Comparison of ENCODE assay signal across 32 cellular contexts in genomic region chr14:85443001-85443400, GRCh38.
A peak's percentile ranks its signal among the peaks of the same experiment; 100 is the strongest.
DNase-seq lines count a peak whose midpoint lies in the region; ATAC-seq, FAIRE-seq and TF ChIP-seq lines count a peak whose summit lies in the region.
"Had no signal": no experiment of that assay in that cellular context is flagged by ENCODE, and none has a peak within 500 bp of the region (broad histone marks: within the 10 kb centered on the region; RNA-seq: fewer than 3 reads in every experiment).

No MANE protein-coding gene starts in this region.

- no peak overlapping the region for H3K27ac Mint-ChIP-seq in MCF 10A (ENCODE audit: low read depth, unreplicated experiment)
- H3K27ac Mint-ChIP-seq: activated CD4-positive, alpha-beta memory T cell treated with anti-CD3 and anti-CD28 coated beads for 36 hours; activated naive CD4-positive, alpha-beta T cell treated with anti-CD3 and anti-CD28 coated beads, Interleukin-2, amount 10 ng/mL, durations not matched to agents 7 days and 5 days; activated T-helper 1 cell treated with anti-CD3 and anti-CD28 coated beads, Interleukin-12 subunit alpha, Interleukin-12 subunit beta, Interleukin-2, Interleukin-4 antibody, amounts not matched to agents 30 ng/mL and 10 ng/mL and 1 ng/mL, durations not matched to agents 14 hours and 24 hours and 36 hours; CD4-positive, CD25-positive, alpha-beta regulatory T cell; mesothelial cell of epicardium had no signal

- intact Hi-C loops in MCF 10A (cut with micrococcal nuclease), result no loop called here
- intact Hi-C loops in breast epithelium (cut with DNase I; ENCODE audit: low total_unique reads), result no loop called here
- intact Hi-C loops in HepG2 (cut with micrococcal nuclease; ENCODE audit: unreplicated experiment), result no loop called here

- in situ Hi-C loops in HepG2 (cut with HindIII; ENCODE audit: extremely low pct_ligation_motif_present, low pct_unique_long_range_greater_than_20kb), result no loop called here

- H3K27me3 ChIP-seq in breast epithelium, result no peaks in the 10 kb centered on the region
- no peaks in the 10 kb centered on the region for H3K27me3 ChIP-seq in adipocyte (replicated peaks; ENCODE audit: control insufficient read depth, insufficient read depth, low read length)
- no peaks in the 10 kb centered on the region for H3K27me3 ChIP-seq in HepG2 (ENCODE audit: control insufficient read depth in 1 of 2, insufficient read depth in 2 of 2, low read length in 2 of 2)
- H3K27me3 ChIP-seq: body of pancreas, right atrium auricular region, upper lobe of right lung had no signal

- H3K4me3 Mint-ChIP-seq in MCF 10A (ENCODE audit: unreplicated experiment), result no peak overlapping the region
- H3K4me3 Mint-ChIP-seq: activated CD4-positive, alpha-beta memory T cell treated with anti-CD3 and anti-CD28 coated beads for 36 hours; activated naive CD4-positive, alpha-beta T cell treated with anti-CD3 and anti-CD28 coated beads, Interleukin-2, amount 10 ng/mL, durations not matched to agents 7 days and 5 days; activated T-helper 1 cell treated with anti-CD3 and anti-CD28 coated beads, Interleukin-12 subunit alpha, Interleukin-12 subunit beta, Interleukin-2, Interleukin-4 antibody, amounts not matched to agents 30 ng/mL and 10 ng/mL and 1 ng/mL, durations not matched to agents 14 hours and 24 hours and 36 hours; CD4-positive, CD25-positive, alpha-beta regulatory T cell; mesothelial cell of epicardium had no signal

- ATAC-seq in HG02970 (IDR thresholded peaks at IDR 0.05; ENCODE audit: low FRiP score, unreplicated experiment) (no peak), HepG2 (no peak)
- ATAC-seq: body of pancreas, Right ventricle myocardium inferior, upper lobe of right lung had no signal

- WGBS in HepG2 (ENCODE audit: low lambda C conversion rate), result 39% methylated on average over 1 of the region's 1 CpG

- BruUV-seq in MCF 10A (replicated peaks; lab: Mats Ljungman, UMichigan), result no TSS peak
- BruUV-seq in HepG2 (replicated peaks; lab: Mats Ljungman, UMichigan), result no TSS peak

- POLR2A ChIA-PET in MCF 10A (lab: Yijun Ruan, JAX), result interaction anchor here (1.1 kb wide), 1 partner anchor 12 kb away, joined by 4 read pairs; no protein-coding TSS in a partner anchor
- POLR2A ChIA-PET in HepG2 (lab: Yijun Ruan, JAX), result no interaction called here

- H3K4me1 ChIP-seq in breast epithelium (no peaks in the 10 kb centered on the region), adipocyte (ENCODE audit: control insufficient read depth, insufficient read depth, low read length) (peaks cover 22% of the 10 kb centered on the region), HepG2 (ENCODE audit: insufficient read depth, low read length) (no peaks in the 10 kb centered on the region)
- H3K4me1 ChIP-seq: upper lobe of right lung had no signal

- no peaks in the 10 kb centered on the region for H3K27me3 Mint-ChIP-seq in MCF 10A (ENCODE audit: insufficient read depth, unreplicated experiment)
- H3K27me3 Mint-ChIP-seq: activated CD4-positive, alpha-beta memory T cell treated with anti-CD3 and anti-CD28 coated beads for 36 hours; activated naive CD4-positive, alpha-beta T cell treated with anti-CD3 and anti-CD28 coated beads, Interleukin-2, amount 10 ng/mL, durations not matched to agents 7 days and 5 days had no signal

- H3K79me2 ChIP-seq in HepG2 (ENCODE audit: insufficient read depth, low read length), result no peaks in the 10 kb centered on the region

- no peak overlapping the region for H3K9ac ChIP-seq in adipocyte (ENCODE audit: low read length)
- no peak overlapping the region for H3K9ac ChIP-seq in HepG2 (ENCODE audit: insufficient read depth, low read depth, low read length)

- TF ChIP-seq EP300 in HepG2 (IDR thresholded peaks at IDR 0.05; ENCODE audit: low read depth in 2 of 2, low read length in 2 of 2) (no peak), HepG2 (CRISPR knock-in tag; IDR thresholded peaks at IDR 0.05; ENCODE audit: borderline replicate concordance) (no peak)

- no peak for TF ChIP-seq POLR2A in breast epithelium (IDR thresholded peaks at IDR 0.05)
- TF ChIP-seq POLR2A in HepG2 (IDR thresholded peaks at IDR 0.05; ENCODE audit: insufficient read depth in 1 of 2, low read depth in 2 of 2, low read length in 2 of 2), result no peak

- H3K4me1 Mint-ChIP-seq in MCF 10A (ENCODE audit: insufficient read depth, unreplicated experiment), result peaks cover 29% of the 10 kb centered on the region
- H3K4me1 Mint-ChIP-seq: activated naive CD4-positive, alpha-beta T cell treated with anti-CD3 and anti-CD28 coated beads, Interleukin-2, amount 10 ng/mL, durations not matched to agents 7 days and 5 days; CD4-positive, CD25-positive, alpha-beta regulatory T cell had no signal

- CTCF ChIA-PET in MCF 10A (lab: Yijun Ruan, JAX), result interaction anchor here (1.5 kb wide), 1 partner anchor 85 kb away, joined by 5 read pairs; no protein-coding TSS in a partner anchor
- CTCF ChIA-PET in HepG2 (lab: Yijun Ruan, JAX; ENCODE audit: low intra/inter-chr PET ratio, low total read pairs), result no interaction called here

- no peak overlapping the region for H2AFZ ChIP-seq in HepG2 (ENCODE audit: low read length)

- H3K36me3 ChIP-seq in breast epithelium (no peaks in the 10 kb centered on the region), adipocyte (ENCODE audit: control insufficient read depth, insufficient read depth, low read length, severe bottlenecking) (no peaks in the 10 kb centered on the region), HepG2 (replicated peaks in 1 of 2; ENCODE audit: control insufficient read depth in 1 of 2, insufficient read depth in 2 of 2, low read length in 2 of 2) (no peaks in the 10 kb centered on the region)
- H3K36me3 ChIP-seq: right atrium auricular region, upper lobe of right lung had no signal

- no peak overlapping the region for H3K4me3 ChIP-seq in breast epithelium
- no peak overlapping the region for H3K4me3 ChIP-seq in adipocyte (ENCODE audit: low read length)
- no peak overlapping the region for H3K4me3 ChIP-seq in fibroblast of villous mesenchyme (ENCODE audit: low read depth, low read length)
- H3K4me3 ChIP-seq in HepG2 (replicated peaks in 1 of 3; ENCODE audit: insufficient read depth in 1 of 3, low read depth in 2 of 3, low read length in 3 of 3), result no peak overlapping the region
- H3K4me3 ChIP-seq: body of pancreas, right atrium auricular region, smooth muscle cell, upper lobe of right lung had no signal

- TF ChIP-seq CTCF in MCF 10A (IDR thresholded peaks at IDR 0.05; ENCODE audit: unreplicated experiment) (no peak), breast epithelium (IDR thresholded peaks at IDR 0.05) (no peak), fibroblast of villous mesenchyme (IDR thresholded peaks at IDR 0.05; ENCODE audit: insufficient read depth, low read depth, low read length) (no peak), HepG2 (CRISPR knock-in tag; IDR thresholded peaks at IDR 0.05) (no peak)

- no peak for FAIRE-seq in HepG2 (lab: Jason Lieb, UNC)
- FAIRE-seq: GM18507, GM19239 had no signal

- H3K9me3 Mint-ChIP-seq in MCF 10A (ENCODE audit: unreplicated experiment), result no peaks in the 10 kb centered on the region

- peak; percentile 62 for DNase-seq in MCF 10A (ENCODE audit: unreplicated experiment)
- no peak for DNase-seq in breast epithelium (ENCODE audit: low spot score in 2 of 2)
- peak; percentile 40 for DNase-seq in adipocyte (ENCODE audit: low read depth)
- DNase-seq in fibroblast of villous mesenchyme (ENCODE audit: low read depth), result peak; percentile 44
- DNase-seq in NCI-H526 (lab: John Stamatoyannopoulos, UW), result no peak
- DNase-seq in HepG2 (ENCODE audit: low spot score), result no peak
- DNase-seq in NCI-H1930 (lab: John Stamatoyannopoulos, UW), result no peak
- DNase-seq: activated CD4-positive, alpha-beta memory T cell treated with anti-CD3 and anti-CD28 coated beads for 36 hours; activated CD4-positive, alpha-beta T cell treated with anti-CD3 and anti-CD28 coated beads for 1 hour; activated naive CD4-positive, alpha-beta T cell treated with anti-CD3 and anti-CD28 coated beads, Interleukin-2, amount 10 ng/mL, durations not matched to agents 7 days and 5 days; body of pancreas; Calu3; CD4-positive, CD25-positive, alpha-beta regulatory T cell; DMS79 treated with DMSO at 0.1 percent for 48 hours; H7; head of caudate nucleus; islet precursor cell; Karpas-422; NCI-H187 treated with DMSO at 0.1 percent for 48 hours; NCI-H2171 treated with DMSO at 0.1 percent for 48 hours; NCI-H510A; stimulated activated CD4-positive, alpha-beta T cell treated with anti-CD3 and anti-CD28 coated beads, Interleukin-1b, Interleukin-23, amount 100 ng/mL, for 48 hours; stimulated activated naive CD4-positive, alpha-beta T cell treated with Interleukin-2 at 50 U/mL for 16 hours; upper lobe of right lung had no signal

- no peaks in the 10 kb centered on the region for H3K9me3 ChIP-seq in breast epithelium
- no peaks in the 10 kb centered on the region for H3K9me3 ChIP-seq in adipocyte (ENCODE audit: control insufficient read depth, low read length)
- H3K9me3 ChIP-seq in HepG2 (ENCODE audit: low read length), result peaks cover 65% of the 10 kb centered on the region
- H3K9me3 ChIP-seq: body of pancreas, right atrium auricular region, upper lobe of right lung had no signal

- no peak overlapping the region for H3K4me2 ChIP-seq in HepG2 (ENCODE audit: low read depth, low read length)
- H3K4me2 ChIP-seq: smooth muscle cell had no signal

- H3K36me3 Mint-ChIP-seq in MCF 10A (ENCODE audit: insufficient read depth, unreplicated experiment), result no peaks in the 10 kb centered on the region
- H3K36me3 Mint-ChIP-seq: activated CD4-positive, alpha-beta memory T cell treated with anti-CD3 and anti-CD28 coated beads for 36 hours; activated naive CD4-positive, alpha-beta T cell treated with anti-CD3 and anti-CD28 coated beads, Interleukin-2, amount 10 ng/mL, durations not matched to agents 7 days and 5 days; CD4-positive, CD25-positive, alpha-beta regulatory T cell; mesothelial cell of epicardium had no signal

- no peak overlapping the region for H3K27ac ChIP-seq in breast epithelium
- H3K27ac ChIP-seq in HepG2 (ENCODE audit: extremely low read length, insufficient read depth, low read length), result no peak overlapping the region
- H3K27ac ChIP-seq: right atrium auricular region, upper lobe of right lung had no signal

- no peak for TF ChIP-seq RAD21 in HepG2 (CRISPR knock-in tag; IDR thresholded peaks at IDR 0.05)

- no peaks in the 10 kb centered on the region for H4K20me1 ChIP-seq in HepG2 (ENCODE audit: insufficient read depth, low read length)

TF ChIP-seq in HepG2, 621 proteins besides CTCF, POLR2A, EP300 and RAD21 (continues in another document):
- TF ChIP-seq CSRNP1 (CRISPR knock-in tag; IDR thresholded peaks at IDR 0.05), result no peak

Comparison
In these comparisons a context has a peak if more than half of its experiments do, and no peak if none do; other contexts are left out.
1. DNase-seq: peak in MCF 10A (single experiment), adipocyte (single experiment) and fibroblast of villous mesenchyme (single experiment); none in breast epithelium (0 of 2), NCI-H526 (0 of 2), HepG2 (single experiment) and NCI-H1930 (0 of 2).